ENCODE assay signal across 1 cellular context in the genomic region with DNA sequence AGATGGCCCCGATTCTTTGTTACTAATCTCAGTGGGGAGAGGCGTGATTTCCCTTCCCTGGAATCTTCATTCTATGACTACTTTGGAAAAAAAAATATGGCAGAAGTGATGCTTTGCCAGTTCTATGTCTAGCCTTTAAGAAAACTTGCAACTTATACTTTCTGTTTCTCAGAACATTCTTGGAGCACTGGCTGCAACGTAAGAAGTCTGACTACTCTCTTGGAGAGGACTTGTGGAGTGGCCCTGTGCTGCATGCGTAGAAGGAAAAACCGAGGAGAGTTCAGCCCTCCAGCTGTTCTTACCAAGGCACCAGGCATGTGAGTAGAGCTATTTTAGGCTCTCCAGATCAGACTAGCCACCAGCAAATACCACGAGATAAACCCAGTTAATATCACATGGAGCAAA.
TF ChIP-seq lines count a peak whose summit lies in the region.

No MANE protein-coding gene starts in this region.

TF ChIP-seq in K562, 482 proteins besides CTCF, POLR2A, EP300 and RAD21 (continued from another document):
- TF ChIP-seq, protein P1, sequence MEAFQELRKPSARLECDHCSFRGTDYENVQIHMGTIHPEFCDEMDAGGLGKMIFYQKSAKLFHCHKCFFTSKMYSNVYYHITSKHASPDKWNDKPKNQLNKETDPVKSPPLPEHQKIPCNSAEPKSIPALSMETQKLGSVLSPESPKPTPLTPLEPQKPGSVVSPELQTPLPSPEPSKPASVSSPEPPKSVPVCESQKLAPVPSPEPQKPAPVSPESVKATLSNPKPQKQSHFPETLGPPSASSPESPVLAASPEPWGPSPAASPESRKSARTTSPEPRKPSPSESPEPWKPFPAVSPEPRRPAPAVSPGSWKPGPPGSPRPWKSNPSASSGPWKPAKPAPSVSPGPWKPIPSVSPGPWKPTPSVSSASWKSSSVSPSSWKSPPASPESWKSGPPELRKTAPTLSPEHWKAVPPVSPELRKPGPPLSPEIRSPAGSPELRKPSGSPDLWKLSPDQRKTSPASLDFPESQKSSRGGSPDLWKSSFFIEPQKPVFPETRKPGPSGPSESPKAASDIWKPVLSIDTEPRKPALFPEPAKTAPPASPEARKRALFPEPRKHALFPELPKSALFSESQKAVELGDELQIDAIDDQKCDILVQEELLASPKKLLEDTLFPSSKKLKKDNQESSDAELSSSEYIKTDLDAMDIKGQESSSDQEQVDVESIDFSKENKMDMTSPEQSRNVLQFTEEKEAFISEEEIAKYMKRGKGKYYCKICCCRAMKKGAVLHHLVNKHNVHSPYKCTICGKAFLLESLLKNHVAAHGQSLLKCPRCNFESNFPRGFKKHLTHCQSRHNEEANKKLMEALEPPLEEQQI (IDR thresholded peaks at IDR 0.05), result peak; percentile 73; the same call in 1 of the 2 replicates
- TF ChIP-seq TAF1 (IDR thresholded peaks at IDR 0.05; ENCODE audit: control insufficient read depth, extremely low read depth, insufficient read depth, low read length, severe bottlenecking) (no peak), SMC3 (conservative IDR thresholded peaks at IDR 0.05; ENCODE audit: insufficient read depth, low read depth, low read length) (no peak), TARDBP (IDR thresholded peaks at IDR 0.05) (no peak), NR2C2 (CRISPR knock-in tag; IDR thresholded peaks at IDR 0.05) (no peak), NR2C2 (tag; IDR thresholded peaks at IDR 0.05) (peak; percentile 46; the same call in 1 of the 2 replicates), ZNF24 (IDR thresholded peaks at IDR 0.05) (0 out of 2 replicates have a peak, but pooled peaks have one; percentile 13), MAFF (IDR thresholded peaks at IDR 0.05; ENCODE audit: low read length) (no peak), HMG20A (CRISPR knock-in tag; conservative IDR thresholded peaks at IDR 0.05) (no peak), ZBED1 (IDR thresholded peaks at IDR 0.05) (no peak)
- TF ChIP-seq, protein P2, sequence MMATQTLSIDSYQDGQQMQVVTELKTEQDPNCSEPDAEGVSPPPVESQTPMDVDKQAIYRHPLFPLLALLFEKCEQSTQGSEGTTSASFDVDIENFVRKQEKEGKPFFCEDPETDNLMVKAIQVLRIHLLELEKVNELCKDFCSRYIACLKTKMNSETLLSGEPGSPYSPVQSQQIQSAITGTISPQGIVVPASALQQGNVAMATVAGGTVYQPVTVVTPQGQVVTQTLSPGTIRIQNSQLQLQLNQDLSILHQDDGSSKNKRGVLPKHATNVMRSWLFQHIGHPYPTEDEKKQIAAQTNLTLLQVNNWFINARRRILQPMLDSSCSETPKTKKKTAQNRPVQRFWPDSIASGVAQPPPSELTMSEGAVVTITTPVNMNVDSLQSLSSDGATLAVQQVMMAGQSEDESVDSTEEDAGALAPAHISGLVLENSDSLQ (IDR thresholded peaks at IDR 0.05), result no peak
- TF ChIP-seq, protein P3, sequence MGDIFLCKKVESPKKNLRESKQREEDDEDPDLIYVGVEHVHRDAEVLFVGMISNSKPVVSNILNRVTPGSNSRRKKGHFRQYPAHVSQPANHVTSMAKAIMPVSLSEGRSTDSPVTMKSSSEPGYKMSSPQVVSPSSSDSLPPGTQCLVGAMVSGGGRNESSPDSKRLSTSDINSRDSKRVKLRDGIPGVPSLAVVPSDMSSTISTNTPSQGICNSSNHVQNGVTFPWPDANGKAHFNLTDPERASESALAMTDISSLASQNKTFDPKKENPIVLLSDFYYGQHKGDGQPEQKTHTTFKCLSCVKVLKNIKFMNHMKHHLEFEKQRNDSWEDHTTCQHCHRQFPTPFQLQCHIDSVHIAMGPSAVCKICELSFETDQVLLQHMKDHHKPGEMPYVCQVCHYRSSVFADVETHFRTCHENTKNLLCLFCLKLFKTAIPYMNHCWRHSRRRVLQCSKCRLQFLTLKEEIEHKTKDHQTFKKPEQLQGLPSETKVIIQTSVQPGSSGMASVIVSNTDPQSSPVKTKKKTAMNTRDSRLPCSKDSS (IDR thresholded peaks at IDR 0.05; ENCODE audit: low read depth, partially characterized antibody), result no peak
